ENCODE assay signal across 27 cellular contexts in genomic region chr15:23370578-23370977, GRCh38. TPM values are rescaled to one million over a fixed set of nuclear protein-coding genes. Genes with fewer than 3 reads are reported as not detected.
DNase-seq lines count a peak whose midpoint lies in the region; ATAC-seq and TF ChIP-seq lines count a peak whose summit lies in the region.
"Had no signal": no experiment of that assay in that cellular context is flagged by ENCODE, and none has a peak within 500 bp of the region (broad histone marks: within the 10 kb centered on the region; RNA-seq: fewer than 3 reads in every experiment).

No MANE protein-coding gene starts in this region.

- H2AFZ ChIP-seq in MM.1S (ENCODE audit: low read length), result no peak overlapping the region

- H3K9ac ChIP-seq in MM.1S (ENCODE audit: low read length), result no peak overlapping the region

- peaks cover 0 to 8% (median 0%) of the 10 kb centered on the region in 5 donors for H3K27me3 Mint-ChIP-seq in naive thymus-derived CD4-positive, alpha-beta T cell

- H3K9me3 Mint-ChIP-seq in naive thymus-derived CD4-positive, alpha-beta T cell, result no peaks in the 10 kb centered on the region
- H3K9me3 Mint-ChIP-seq: IgD-negative memory B cell had no signal

- H3K9me2 ChIP-seq in MM.1S (replicated peaks; ENCODE audit: insufficient read depth, low read length), result no peaks in the 10 kb centered on the region

- no peaks in the 10 kb centered on the region for H3K4me1 Mint-ChIP-seq in naive thymus-derived CD4-positive, alpha-beta T cell
- H3K4me1 Mint-ChIP-seq: CD14-positive monocyte, IgD-negative memory B cell had no signal

- no peak overlapping the region for H3K4me3 Mint-ChIP-seq in naive thymus-derived CD4-positive, alpha-beta T cell
- H3K4me3 Mint-ChIP-seq: CD14-positive monocyte, IgD-negative memory B cell had no signal

- H3K27ac ChIP-seq in MM.1S (ENCODE audit: low read length) (peak overlapping the region; percentile 43; the same call in 1 of the 2 replicates), coronary artery (peak overlapping the region; percentile 66 to 67), thoracic aorta (peak overlapping the region; percentile 87)
- no peak overlapping the region for H3K27ac ChIP-seq in naive thymus-derived CD4-positive, alpha-beta T cell (ENCODE audit: low read depth, low read length)
- H3K27ac ChIP-seq: Peyer's patch had no signal

- H4K20me1 ChIP-seq in MM.1S (ENCODE audit: insufficient read depth, low read length), result no peaks in the 10 kb centered on the region

- peak overlapping the region; percentile 4; the same call in 1 of the 2 replicates for H3K4me2 ChIP-seq in MM.1S (ENCODE audit: low read depth, low read length)

- H3F3A ChIP-seq in MM.1S (ENCODE audit: insufficient read depth, low read length), result peaks cover 14% of the 10 kb centered on the region

- H3K36me3 ChIP-seq in MM.1S (replicated peaks; ENCODE audit: insufficient read depth, low read length) (no peaks in the 10 kb centered on the region), thoracic aorta (no peaks in the 10 kb centered on the region)
- H3K36me3 ChIP-seq in naive thymus-derived CD4-positive, alpha-beta T cell (ENCODE audit: control insufficient read depth in 2 of 3, insufficient read depth in 3 of 3, low read length in 3 of 3), result no peaks in the 10 kb centered on the region
- H3K36me3 ChIP-seq: Peyer's patch had no signal

- CTCF ChIA-PET in naive thymus-derived CD4-positive, alpha-beta T cell (lab: Charles Lee), result no interaction called here

- H3K9me3 ChIP-seq in MM.1S (replicated peaks; ENCODE audit: insufficient read depth, low read length) (no peaks in the 10 kb centered on the region), thoracic aorta (no peaks in the 10 kb centered on the region)
- H3K9me3 ChIP-seq in naive thymus-derived CD4-positive, alpha-beta T cell (ENCODE audit: control insufficient read depth in 2 of 3, low read length in 3 of 3), result no peaks in the 10 kb centered on the region
- H3K9me3 ChIP-seq: Peyer's patch had no signal

- peak; percentile 70 for ATAC-seq in Right ventricle myocardium superior (ENCODE audit: poor library complexity)
- no peak for ATAC-seq in left cardiac atrium
- no peak for ATAC-seq in thoracic aorta (ENCODE audit: insufficient number of reproducible peaks, low FRiP score, low read depth)
- ATAC-seq in HG03432 (IDR thresholded peaks at IDR 0.05; ENCODE audit: unreplicated experiment), result no peak
- no peak for ATAC-seq in naive thymus-derived CD4-positive, alpha-beta T cell

- intact Hi-C loops in Right ventricle myocardium superior (cut with DNase I), result no loop called here
- intact Hi-C loops in left cardiac atrium (cut with DNase I), result no loop called here
- intact Hi-C loops in naive thymus-derived CD4-positive, alpha-beta T cell (cut with micrococcal nuclease), result no loop called here

- POLR2A ChIA-PET in naive thymus-derived CD4-positive, alpha-beta T cell (lab: Charles Lee), result no interaction called here

- DNase-seq in Right ventricle myocardium superior, result no peak
- no peak for DNase-seq in left cardiac atrium
- no peak for DNase-seq in MM.1S
- DNase-seq in coronary artery (ENCODE audit: low spot score), result no peak
- no peak for DNase-seq in thoracic aorta (ENCODE audit: low spot score)
- DNase-seq in activated gamma-delta T cell treated with Interleukin-2 at 50 U/mL for 16 hours, result no peak
- DNase-seq in naive thymus-derived CD4-positive, alpha-beta T cell, result no peak
- DNase-seq: 8988T; AML-193; DMS53; GDM1; GOT3; Karpas-422; NCI-H1092 treated with DMSO at 0.1 percent for 48 hours; NCI-H146; NCI-H2029; NCI-H2227 treated with DMSO at 0.1 percent for 48 hours; NCI-H510A; NCI-H748 treated with DMSO at 0.1 percent for 48 hours; NK-92 treated with Interleukin-12 subunit alpha and Interleukin-12 subunit beta, amount 100 ng/mL, for 24 hours; Peyer's patch had no signal

- no peak overlapping the region for H3K4me3 ChIP-seq in MM.1S (ENCODE audit: low read length)
- H3K4me3 ChIP-seq in coronary artery, result no peak overlapping the region
- no peak overlapping the region for H3K4me3 ChIP-seq in thoracic aorta
- H3K4me3 ChIP-seq in naive thymus-derived CD4-positive, alpha-beta T cell (ENCODE audit: low read length), result no peak overlapping the region
- H3K4me3 ChIP-seq: Peyer's patch had no signal

- TF ChIP-seq CTCF in MM.1S (IDR thresholded peaks at IDR 0.05; ENCODE audit: low read length) (no peak), coronary artery (IDR thresholded peaks at IDR 0.05) (no peak), thoracic aorta (IDR thresholded peaks at IDR 0.05) (no peak)

- H3K27me3 ChIP-seq in MM.1S (replicated peaks; ENCODE audit: insufficient read depth, low read length), result no peaks in the 10 kb centered on the region
- no peaks in the 10 kb centered on the region for H3K27me3 ChIP-seq in thoracic aorta (replicated peaks; ENCODE audit: insufficient read depth)
- no peaks in the 10 kb centered on the region for H3K27me3 ChIP-seq in naive thymus-derived CD4-positive, alpha-beta T cell (ENCODE audit: control insufficient read depth in 2 of 2, insufficient read depth in 2 of 2, low read length in 2 of 2)
- H3K27me3 ChIP-seq: Peyer's patch had no signal

- no peaks in the 10 kb centered on the region for H3K36me3 Mint-ChIP-seq in naive thymus-derived CD4-positive, alpha-beta T cell
- H3K36me3 Mint-ChIP-seq: CD14-positive monocyte, IgD-negative memory B cell had no signal

- peaks cover 21% of the 10 kb centered on the region for H3K4me1 ChIP-seq in MM.1S (ENCODE audit: low read length)
- peaks cover 24 to 41% of the 10 kb centered on the region in 2 donors for H3K4me1 ChIP-seq in thoracic aorta (ENCODE audit: control insufficient read depth in 1 of 2, low read depth in 2 of 2)
- H3K4me1 ChIP-seq in naive thymus-derived CD4-positive, alpha-beta T cell (ENCODE audit: control insufficient read depth in 2 of 2, insufficient read depth in 2 of 2, low read length in 2 of 2), result no peaks in the 10 kb centered on the region
- H3K4me1 ChIP-seq: Peyer's patch had no signal

- H3K79me2 ChIP-seq in MM.1S (ENCODE audit: low read length), result no peaks in the 10 kb centered on the region

- H3K27ac Mint-ChIP-seq in naive thymus-derived CD4-positive, alpha-beta T cell, result no peak overlapping the region
- H3K27ac Mint-ChIP-seq: CD14-positive monocyte, IgD-negative memory B cell had no signal

RNA-seq across cellular contexts. Expression of gene GOLGA8S, which starts 16.0 kb away (rescaled TPM):
- total RNA-seq in Right ventricle myocardium superior, result 0.16 TPM
- under 1 TPM; 0.16 to 0.44 TPM for total RNA-seq in left cardiac atrium
- total RNA-seq in thoracic aorta, result under 1 TPM; 0.14 to 0.42 TPM
- under 1 TPM; 0.42 to 0.84 (median 0.57) TPM for total RNA-seq in naive thymus-derived CD4-positive, alpha-beta T cell
- not detected for polyA plus RNA-seq in naive thymus-derived CD4-positive, alpha-beta T cell
- total RNA-seq: M059J, SK-MEL-5 had no signal
- polyA plus RNA-seq: CD14-positive monocyte, IgD-negative memory B cell had no signal

RNA-seq across cellular contexts. Expression of gene GOLGA6L26, which starts 36.6 kb away (rescaled TPM):
- total RNA-seq in Right ventricle myocardium superior, result not detected
- not detected for total RNA-seq in left cardiac atrium
- total RNA-seq in thoracic aorta, result not detected
- total RNA-seq in naive thymus-derived CD4-positive, alpha-beta T cell, result not detected
- not detected for polyA plus RNA-seq in naive thymus-derived CD4-positive, alpha-beta T cell
- total RNA-seq: M059J, Peyer's patch, SK-MEL-5 had no signal
- polyA plus RNA-seq: AG04450, CD14-positive monocyte, IgD-negative memory B cell had no signal
